ENCODE assay signal across 23 cellular contexts in the genomic region with DNA sequence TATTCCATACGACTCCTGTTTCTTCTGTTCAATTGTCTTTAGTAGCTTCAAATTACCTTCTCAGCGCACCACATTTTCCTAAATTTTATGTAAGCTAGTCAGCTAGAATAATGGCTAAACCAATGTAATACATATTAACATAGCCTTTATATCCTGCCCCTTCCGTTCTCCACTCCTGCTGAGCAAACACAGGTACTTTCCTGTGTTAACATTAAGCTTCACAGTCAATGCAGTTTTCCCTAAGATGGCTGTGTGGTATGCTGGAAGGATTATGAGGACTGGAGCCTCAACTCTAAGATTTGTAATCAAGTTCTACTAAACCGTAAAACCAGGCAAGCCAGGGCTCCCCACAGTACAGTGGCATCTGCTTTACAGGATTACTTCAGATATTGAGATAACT. TPM values are rescaled to one million over a fixed set of nuclear protein-coding genes. Genes with fewer than 3 reads are reported as not detected.
DNase-seq lines count a peak whose midpoint lies in the region; ATAC-seq, FAIRE-seq and TF ChIP-seq lines count a peak whose summit lies in the region.
"Had no signal": no experiment of that assay in that cellular context is flagged by ENCODE, and none has a peak within 500 bp of the region (broad histone marks: within the 10 kb centered on the region; RNA-seq: fewer than 3 reads in every experiment).

No MANE protein-coding gene starts in this region.

- H2BK15ac ChIP-seq in H1 (ENCODE audit: low read length) = no peak overlapping the region

- no peak overlapping the region for H4K5ac ChIP-seq in H1 (ENCODE audit: insufficient read length, low read depth, low read length)

- H3F3A ChIP-seq in SK-N-SH (replicated peaks; ENCODE audit: insufficient read depth) = no peaks in the 10 kb centered on the region

- peak overlapping the region; percentile 57 for H2AFZ ChIP-seq in HCT116 (ENCODE audit: low read depth, low read length, poor library complexity, severe bottlenecking)
- peak overlapping the region; percentile 88; the same call in 1 of the 2 replicates for H2AFZ ChIP-seq in H1 (ENCODE audit: low read length)
- peak overlapping the region; percentile 23 for H2AFZ ChIP-seq in keratinocyte (ENCODE audit: control insufficient read depth, low read length)
- no peak overlapping the region for H2AFZ ChIP-seq in SK-N-SH (ENCODE audit: low read depth)

- no peak overlapping the region for H3K56ac ChIP-seq in H1 (replicated peaks; ENCODE audit: insufficient read length, low read depth, low read length)

- TF ChIP-seq EP300 in H1 (IDR thresholded peaks at IDR 0.05; ENCODE audit: borderline replicate concordance in 1 of 2, low read depth in 2 of 2, low read length in 2 of 2) (no peak), SK-N-SH (IDR thresholded peaks at IDR 0.05; ENCODE audit: borderline replicate concordance in 1 of 2, low read depth in 1 of 2, low read length in 1 of 2) (no peak)

- no peak overlapping the region for H3K4me3 ChIP-seq in HCT116 (replicated peaks in 1 of 2; ENCODE audit: low read depth in 1 of 2, low read length in 2 of 2)
- no peak overlapping the region for H3K4me3 ChIP-seq in H1 (ENCODE audit: extremely low read depth in 1 of 4, insufficient read depth in 2 of 4, low read depth in 3 of 4, low read length in 4 of 4)
- no peak overlapping the region for H3K4me3 ChIP-seq in keratinocyte (ENCODE audit: control insufficient read depth in 2 of 3, extremely low read depth in 1 of 3, insufficient read depth in 2 of 3, low read depth in 1 of 3, low read length in 3 of 3)
- no peak overlapping the region for H3K4me3 ChIP-seq in SK-N-SH (ENCODE audit: low read depth in 2 of 2, low read length in 1 of 2)
- H3K4me3 ChIP-seq: HAP-1 had no signal

- RAD21 ChIA-PET in HCT116 (lab: Charles Lee; ENCODE audit: low non-redundant PET in 1 of 2, low total read pairs in 2 of 2, uncharacterized antibody in 2 of 2, unreplicated experiment in 2 of 2) = no interaction called here

- no peak overlapping the region for H3K14ac ChIP-seq in H1 (ENCODE audit: insufficient read length)

- no peak for TF ChIP-seq CTCF in HCT116 (IDR thresholded peaks at IDR 0.05 in 2 of 3, conservative IDR thresholded peaks at IDR 0.05 in 1 of 3; ENCODE audit: borderline replicate concordance in 1 of 3, insufficient read depth in 1 of 3, low read depth in 2 of 3, low read length in 2 of 3)
- no peak for TF ChIP-seq CTCF in H1 (IDR thresholded peaks at IDR 0.05; ENCODE audit: control extremely low read depth in 1 of 3, insufficient read depth in 1 of 3, low read depth in 1 of 3, low read length in 3 of 3)
- TF ChIP-seq CTCF in keratinocyte (optimal IDR thresholded peaks at IDR 0.05 in 1 of 3, IDR thresholded peaks at IDR 0.05 in 1 of 3, conservative IDR thresholded peaks at IDR 0.05 in 1 of 3; ENCODE audit: extremely low read depth in 1 of 3, insufficient read depth in 2 of 3, low read length in 3 of 3) = no peak
- no peak for TF ChIP-seq CTCF in SK-N-SH (IDR thresholded peaks at IDR 0.05)

- no peak overlapping the region for H3K18ac ChIP-seq in H1 (ENCODE audit: extremely low read depth, low read length)

- dilution Hi-C loops in keratinocyte (cut with MboI; ENCODE audit: extremely low pct_ligation_motif_present, low sequenced_read_pairs) = no loop called here

- H3K9ac ChIP-seq in HCT116 (ENCODE audit: low read length) (no peak overlapping the region), H1 (replicated peaks in 1 of 4; ENCODE audit: extremely low read depth in 1 of 4, low read depth in 3 of 4, low read length in 3 of 4) (no peak overlapping the region), keratinocyte (ENCODE audit: control insufficient read depth, extremely low read depth, insufficient read depth, low read length) (no peak overlapping the region), SK-N-SH (no peak overlapping the region)

- ATAC-seq in HCT116 = no peak
- no peak for ATAC-seq in HG02938 (IDR thresholded peaks at IDR 0.05; ENCODE audit: unreplicated experiment)
- ATAC-seq: HepG2 had no signal

- no peaks in the 10 kb centered on the region for H4K20me1 ChIP-seq in HCT116 (ENCODE audit: insufficient read depth)
- no peaks in the 10 kb centered on the region for H4K20me1 ChIP-seq in H1 (replicated peaks in 1 of 2; ENCODE audit: control insufficient read depth in 1 of 2, insufficient read depth in 2 of 2, low read length in 2 of 2)
- H4K20me1 ChIP-seq in keratinocyte (ENCODE audit: control insufficient read depth, extremely low read depth, insufficient read depth, low read length) = no peaks in the 10 kb centered on the region
- H4K20me1 ChIP-seq in SK-N-SH (ENCODE audit: insufficient read depth) = no peaks in the 10 kb centered on the region

- no TSS peak for BruUV-seq in HCT116 (replicated peaks; lab: Mats Ljungman, UMichigan)

- H4K91ac ChIP-seq in H1 (replicated peaks; ENCODE audit: insufficient read length, low read length) = no peak overlapping the region

- FAIRE-seq in H1 (lab: Jason Lieb, UNC) (no peak), keratinocyte (lab: Jason Lieb, UNC) (no peak)
- FAIRE-seq: GM12892, GM18507, HepG2 had no signal

- H2BK5ac ChIP-seq in H1 (ENCODE audit: low read depth, low read length) = no peak overlapping the region

- H3K27me3 ChIP-seq in HCT116 (ENCODE audit: insufficient read depth, low read length) (no peaks in the 10 kb centered on the region), H1 (replicated peaks in 1 of 4; ENCODE audit: control insufficient read depth in 3 of 4, extremely low read depth in 1 of 4, insufficient read depth in 3 of 4, low read length in 3 of 4) (no peaks in the 10 kb centered on the region), keratinocyte (ENCODE audit: control insufficient read depth, extremely low read depth, insufficient read depth, low read length) (no peaks in the 10 kb centered on the region), SK-N-SH (ENCODE audit: insufficient read depth) (no peaks in the 10 kb centered on the region)

- no peak overlapping the region for H2BK20ac ChIP-seq in H1 (ENCODE audit: low read length)

- H3K27ac ChIP-seq in HCT116 (ENCODE audit: low read depth, low read length) (no peak overlapping the region), H1 (ENCODE audit: low read depth, low read length) (no peak overlapping the region), keratinocyte (ENCODE audit: control insufficient read depth, insufficient read depth, low read length) (no peak overlapping the region), SK-N-SH (ENCODE audit: low read depth in 2 of 2, low read length in 1 of 2) (no peak overlapping the region)
- H3K27ac ChIP-seq: C4-2B had no signal

- intact Hi-C loops in HCT116 (cut with micrococcal nuclease) = no loop called here

- H3K9me3 ChIP-seq in HCT116 (ENCODE audit: control insufficient read depth in 1 of 2, insufficient read depth in 1 of 2, low read depth in 1 of 2, low read length in 2 of 2) (no peaks in the 10 kb centered on the region), H1 (ENCODE audit: insufficient read depth in 2 of 2, low read depth in 1 of 2, low read length in 1 of 2) (no peaks in the 10 kb centered on the region), keratinocyte (ENCODE audit: control insufficient read depth, low read depth, low read length) (no peaks in the 10 kb centered on the region), SK-N-SH (no peaks in the 10 kb centered on the region)
- H3K9me3 ChIP-seq: HAP-1 had no signal

- no peak for DNase-seq in HCT116 (ENCODE audit: low read depth, low spot score)
- DNase-seq in NCI-H82 treated with DMSO at 0.1 percent for 48 hours (lab: John Stamatoyannopoulos, UW; ENCODE audit: unreplicated experiment) = peak; percentile 0
- no peak for DNase-seq in H1 (ENCODE audit: low read depth in 1 of 2, low spot score in 2 of 2)
- no peak for DNase-seq in keratinocyte (ENCODE audit: low read depth, low spot score)
- DNase-seq in SK-N-SH = no peak
- DNase-seq in iPS-NIHi11 (ENCODE audit: low spot score) = no peak
- no peak for DNase-seq in middle frontal gyrus (ENCODE audit: extremely low spot score, low spot score)
- DNase-seq: ACHN; AML-193; CD4-positive, alpha-beta T cell; DMS153; DMS79; GDM1; GOT3; KG1 had no signal

- 71% methylated on average over 4 of the region's 4 CpGs; no CpG with 5 or more reads in 1 of the 2 experiments for WGBS in H1 (ENCODE audit: extremely low coverage in 1 of 2, insufficient coverage in 1 of 2, insufficient read length in 1 of 2, insufficient replicate concordance in 2 of 2, low coverage in 1 of 2, low lambda C conversion rate in 2 of 2, missing lambda C conversion rate in 1 of 2), 2 experiments
- WGBS in SK-N-SH (ENCODE audit: low lambda C conversion rate) = 69% methylated on average over 4 of the region's 4 CpGs

- TF ChIP-seq RAD21 in HCT116 (IDR thresholded peaks at IDR 0.05; ENCODE audit: low read depth) (no peak), H1 (IDR thresholded peaks at IDR 0.05 in 1 of 2, conservative IDR thresholded peaks at IDR 0.05 in 1 of 2; ENCODE audit: low read depth in 2 of 2, low read length in 2 of 2) (no peak), SK-N-SH (IDR thresholded peaks at IDR 0.05; ENCODE audit: low read length) (no peak)

- H3K4me1 ChIP-seq in HCT116 (ENCODE audit: control insufficient read depth in 1 of 2, insufficient read depth in 2 of 2, low read length in 2 of 2) (no peaks in the 10 kb centered on the region), H1 (replicated peaks in 1 of 4; ENCODE audit: control insufficient read depth in 3 of 4, insufficient read depth in 4 of 4, low read length in 3 of 4) (no peaks in the 10 kb centered on the region), keratinocyte (ENCODE audit: control insufficient read depth, extremely low read depth, insufficient read depth, low read length) (no peaks in the 10 kb centered on the region), SK-N-SH (ENCODE audit: control insufficient read depth in 1 of 2, insufficient read depth in 2 of 2, low read depth in 1 of 2, low read length in 1 of 2) (no peaks in the 10 kb centered on the region)
- H3K4me1 ChIP-seq: HAP-1 had no signal

- no peaks in the 10 kb centered on the region for H3K79me1 ChIP-seq in H1 (ENCODE audit: low read depth, low read length)

- TF ChIP-seq POLR2A in HCT116 (IDR thresholded peaks at IDR 0.05; ENCODE audit: borderline replicate concordance, extremely low read depth, insufficient read depth, insufficient read length) = no peak
- TF ChIP-seq POLR2A in H1 (IDR thresholded peaks at IDR 0.05; ENCODE audit: control extremely low read depth in 1 of 2, low read depth in 2 of 2, low read length in 2 of 2) = no peak

- H4K8ac ChIP-seq in H1 (ENCODE audit: extremely low read depth, insufficient read depth, low read length) = no peak overlapping the region

- H3K4me2 ChIP-seq in HCT116 (ENCODE audit: low read length) = no peak overlapping the region
- no peak overlapping the region for H3K4me2 ChIP-seq in H1 (ENCODE audit: insufficient read depth in 1 of 2, low read depth in 2 of 2, low read length in 2 of 2)
- H3K4me2 ChIP-seq in keratinocyte (ENCODE audit: control insufficient read depth, extremely low read depth, insufficient read depth, low read depth, low read length) = no peak overlapping the region
- H3K4me2 ChIP-seq in SK-N-SH = no peak overlapping the region

- H3K36me3 ChIP-seq in HCT116 (ENCODE audit: control insufficient read depth in 1 of 2, insufficient read depth in 2 of 2, low read length in 2 of 2) (no peaks in the 10 kb centered on the region), H1 (ENCODE audit: control insufficient read depth in 2 of 4, insufficient read depth in 4 of 4, low read length in 3 of 4) (no peaks in the 10 kb centered on the region), keratinocyte (ENCODE audit: control insufficient read depth in 2 of 2, extremely low read depth in 1 of 2, insufficient read depth in 2 of 2, low read length in 2 of 2) (no peaks in the 10 kb centered on the region), SK-N-SH (replicated peaks in 1 of 2; ENCODE audit: control insufficient read depth in 1 of 2, insufficient read depth in 2 of 2, low read length in 1 of 2) (no peaks in the 10 kb centered on the region)
- H3K36me3 ChIP-seq: HAP-1 had no signal

- H3K23ac ChIP-seq in H1 (ENCODE audit: insufficient read length) = no peak overlapping the region

- H3K9me2 ChIP-seq in HCT116 (ENCODE audit: insufficient read depth) (no peaks in the 10 kb centered on the region), SK-N-SH (no peaks in the 10 kb centered on the region)

- POLR2A ChIA-PET in HCT116 (lab: Charles Lee) (interaction anchor here (1.2 kb wide), 1 partner anchor 10 kb away, joined by 4 read pairs; no protein-coding TSS in a partner anchor), H1 (lab: Charles Lee; ENCODE audit: partially characterized antibody) (no interaction called here), SK-N-SH (lab: Yijun Ruan, JAX) (no interaction called here)

- no peak overlapping the region for H2BK12ac ChIP-seq in H1 (ENCODE audit: low read depth, low read length)

- H2AK5ac ChIP-seq in H1 (ENCODE audit: low read depth, low read length) = no peak overlapping the region

- no peaks in the 10 kb centered on the region for H3K9me1 ChIP-seq in keratinocyte (ENCODE audit: control insufficient read depth, extremely low read depth, insufficient read depth, low read length)

- H3K23me2 ChIP-seq in H1 (ENCODE audit: low read depth, low read length) = no peaks in the 10 kb centered on the region

- no peak overlapping the region for H3K4ac ChIP-seq in H1 (replicated peaks; ENCODE audit: insufficient read length, low read depth, low read length)

- H3K79me2 ChIP-seq in HCT116 (ENCODE audit: insufficient read depth, low read length) (no peaks in the 10 kb centered on the region), H1 (ENCODE audit: control insufficient read depth in 1 of 2, insufficient read depth in 2 of 2, low read length in 2 of 2) (no peaks in the 10 kb centered on the region), keratinocyte (ENCODE audit: control insufficient read depth, insufficient read depth, low read length) (no peaks in the 10 kb centered on the region), SK-N-SH (ENCODE audit: insufficient read depth) (no peaks in the 10 kb centered on the region)

- CTCF ChIA-PET in HCT116 (lab: Charles Lee) = no interaction called here
- CTCF ChIA-PET in H1 (lab: Charles Lee; ENCODE audit: partially characterized antibody) = interaction anchor here (1.3 to 1.9 kb wide), 3 partner anchors 13 to 28 kb away, joined by 3 to 7 read pairs (median 4); no protein-coding TSS in a partner anchor
- CTCF ChIA-PET in SK-N-SH (lab: Yijun Ruan, JAX) = no interaction called here

- H2BK120ac ChIP-seq in H1 (replicated peaks; ENCODE audit: low read depth, low read length) = no peak overlapping the region

RNA-seq across cellular contexts. Expression of gene HTR1B, which starts 29.4 kb away (rescaled TPM):
- 0.74 TPM for total RNA-seq in HCT116 (2021; ENCODE audit: unreplicated experiment)
- 0.14 and 0.16 TPM in 2 replicates for polyA plus RNA-seq in HCT116 (2012)
- total RNA-seq in H1 (2021; fragmentation: NEBNext Ultra II Directional; extraction: Animal tissue kit (Norgen Biotek cat#: 25700)) = 1.1 and 1.6 TPM in 2 replicates
- polyA plus RNA-seq in H1 (2011; rRNA removed) = 1.4 and 1.7 TPM in 2 replicates
- 0.70 TPM for polyA plus RNA-seq in H1 (2011; cell fraction: cytosol; rRNA removed)
- 2.3 TPM for polyA plus RNA-seq in H1 (2011; cell fraction: nucleus; rRNA removed)
- 1.3 to 1.9 TPM (median 1.7 TPM) in 4 replicates for polyA plus RNA-seq in H1 (2012, experiment 1 of 2)
- polyA plus RNA-seq in H1 (2012, experiment 2 of 2) = 0.52 TPM
- polyA plus RNA-seq in H1 (2013, experiment 1 of 2) = 2.0 TPM
- polyA plus RNA-seq in H1 (2013, experiment 2 of 2) = 1.9 TPM
- polyA minus RNA-seq in H1 (2011; rRNA and poly(A)+ RNA removed) = 1.9 and 2.0 TPM in 2 replicates
- polyA minus RNA-seq in H1 (2011; cell fraction: cytosol; rRNA and poly(A)+ RNA removed) = not detected
- polyA minus RNA-seq in H1 (2011; cell fraction: nucleus; rRNA and poly(A)+ RNA removed) = 1.9 TPM
- 0.21 to 0.53 TPM (median 0.24 TPM) in 3 replicates for polyA plus RNA-seq in keratinocyte
- polyA plus RNA-seq in keratinocyte (2011; ENCODE audit: low read depth) = not detected
- polyA plus RNA-seq in keratinocyte (2011; cell fraction: cytosol; rRNA removed) = 0.44 and 0.49 TPM in 2 replicates
- 1.1 and 1.5 TPM in 2 replicates for polyA plus RNA-seq in keratinocyte (2011; cell fraction: nucleus; rRNA removed)
- 0.25 and 0.56 TPM in 2 replicates for polyA plus RNA-seq in keratinocyte (2012; ENCODE audit: low replicate concordance)
- polyA minus RNA-seq in keratinocyte = 0.76 to 1.2 TPM (median 0.90 TPM) in 3 replicates
- not detected for polyA minus RNA-seq in keratinocyte (2011; cell fraction: cytosol; rRNA and poly(A)+ RNA removed)
- 0.74 and 1.3 TPM in 2 replicates for polyA minus RNA-seq in keratinocyte (2011; cell fraction: nucleus; rRNA and poly(A)+ RNA removed)
- 0.63 and 0.76 TPM in 2 replicates for polyA plus RNA-seq in SK-N-SH (2012; rRNA removed)
- 0.35 and 0.47 TPM in 2 replicates for polyA plus RNA-seq in SK-N-SH (2012; cell fraction: cytosol; rRNA removed)
- 0.69 and 0.82 TPM in 2 replicates for polyA plus RNA-seq in SK-N-SH (2012; cell fraction: nucleus; rRNA removed)
- total RNA-seq: A172; CD4-positive, alpha-beta T cell; Daoy; HepG2 had no signal
- polyA plus RNA-seq: HepG2 had no signal
